In genomic region chrY:19268376-19268775, GRCh38 we compare ENCODE assay signal across 16 cellular contexts.
DNase-seq lines count a peak whose midpoint lies in the region; ATAC-seq, FAIRE-seq and TF ChIP-seq lines count a peak whose summit lies in the region.
"Had no signal": no experiment of that assay in that cellular context is flagged by ENCODE, and none has a peak within 500 bp of the region (broad histone marks: within the 10 kb centered on the region; RNA-seq: fewer than 3 reads in every experiment).

No MANE protein-coding gene starts in this region.

- no peak overlapping the region for H3K27ac ChIP-seq in A549
- H3K27ac ChIP-seq: HL-60 had no signal

- H3K4me3 ChIP-seq in A549, result no peak overlapping the region
- no peak overlapping the region for H3K4me3 ChIP-seq in bronchial epithelial cell (ENCODE audit: low read depth, low read length)

- 0 out of 3 replicates have a peak overlapping the region, but pooled peaks have one; percentile 5 for H3K4me2 ChIP-seq in A549

- WGBS in A549 (ENCODE audit: missing lambda C conversion rate), result 67% methylated on average over 1 of the region's 1 CpG

- POLR2A ChIA-PET in A549 (lab: Yijun Ruan, JAX), result no interaction called here

- H3K4me1 ChIP-seq in A549, result peaks cover 9% of the 10 kb centered on the region; the same call in 1 of the 3 replicates

- TF ChIP-seq POLR2A in A549 (IDR thresholded peaks at IDR 0.05; ENCODE audit: low read length), result no peak

- FAIRE-seq in A549 (lab: Jason Lieb, UNC), result no peak
- no peak for FAIRE-seq in bronchial epithelial cell (lab: Jason Lieb, UNC)
- FAIRE-seq: D721Med, H54 had no signal

- no peak for TF ChIP-seq RAD21 in A549 (conservative IDR thresholded peaks at IDR 0.05 in 1 of 2, IDR thresholded peaks at IDR 0.05 in 1 of 2)

- no peaks in the 10 kb centered on the region for H3K36me3 ChIP-seq in bronchial epithelial cell (ENCODE audit: control insufficient read depth, insufficient read depth, low read length)

- H3K27me3 ChIP-seq in bronchial epithelial cell (ENCODE audit: control insufficient read depth, insufficient read depth, low read length), result no peaks in the 10 kb centered on the region

- H3K9me3 ChIP-seq in A549, result no peaks in the 10 kb centered on the region

- CTCF ChIA-PET in A549 (lab: Yijun Ruan, JAX), result no interaction called here

- TF ChIP-seq CTCF in A549 (IDR thresholded peaks at IDR 0.05) (no peak), bronchial epithelial cell (IDR thresholded peaks at IDR 0.05; ENCODE audit: insufficient read depth, low read length, severe bottlenecking) (no peak)

- no peak for ATAC-seq in A549
- ATAC-seq in HG03354 (IDR thresholded peaks at IDR 0.05; ENCODE audit: poor library complexity, severe bottlenecking, unreplicated experiment), result no peak
- ATAC-seq: HCT116 had no signal

- in situ Hi-C loops in G401 (cut with HindIII; ENCODE audit: low sequenced_read_pairs), result no loop called here

- no peak for TF ChIP-seq EP300 in A549 (IDR thresholded peaks at IDR 0.05)

- DNase-seq in A549 (ENCODE audit: low read depth in 1 of 2, low spot score in 1 of 2) (peak in 1 of 2 experiments; percentile 29), M059J (ENCODE audit: low read depth) (peak; percentile 12), bronchial epithelial cell (ENCODE audit: low read depth) (peak; percentile 91), foreskin melanocyte (peak; percentile 84), G401 (ENCODE audit: low spot score) (no peak)
- DNase-seq in activated CD8-positive, alpha-beta memory T cell treated with anti-CD3 and anti-CD28 coated beads for 24 hours, result no peak
- no peak for DNase-seq in stimulated activated CD4-positive, alpha-beta T cell treated with anti-CD3 and anti-CD28 coated beads, Interleukin-12 subunit alpha, Interleukin-12 subunit beta, amount 100 ng/mL, for 4 hours
- DNase-seq: C1 segment of cervical spinal cord; CD4-positive, alpha-beta memory T cell; DND-41; GF-D8 had no signal

TF ChIP-seq in A549, 52 proteins besides CTCF, POLR2A, EP300 and RAD21:
- TF ChIP-seq TP53 (CRISPR knock-in tag; IDR thresholded peaks at IDR 0.05) (no peak), E2F6 (IDR thresholded peaks at IDR 0.05; ENCODE audit: borderline replicate concordance, low read depth) (no peak), ATOH8 (CRISPR knock-in tag; IDR thresholded peaks at IDR 0.05; ENCODE audit: low read depth) (no peak), ZSCAN20 (CRISPR knock-in tag; IDR thresholded peaks at IDR 0.05) (no peak), NR3C1 (IDR thresholded peaks at IDR 0.05) (no peak), REST (IDR thresholded peaks at IDR 0.05) (no peak), PHF8 (IDR thresholded peaks at IDR 0.05; ENCODE audit: borderline replicate concordance, low read depth) (no peak), HDAC2 (IDR thresholded peaks at IDR 0.05) (no peak), ELK1 (IDR thresholded peaks at IDR 0.05; ENCODE audit: low read depth, low read length) (no peak), ESRRA (IDR thresholded peaks at IDR 0.05; ENCODE audit: borderline replicate concordance, low read length) (no peak), BCL3 (IDR thresholded peaks at IDR 0.05) (no peak), HMGXB4 (CRISPR knock-in tag; IDR thresholded peaks at IDR 0.05; ENCODE audit: borderline replicate concordance) (no peak), FOXS1 (CRISPR knock-in tag; IDR thresholded peaks at IDR 0.05) (no peak), HOXB13 (CRISPR knock-in tag; IDR thresholded peaks at IDR 0.05; ENCODE audit: low read depth) (no peak), MAZ (IDR thresholded peaks at IDR 0.05; ENCODE audit: borderline replicate concordance, low read depth, low read length) (no peak), RFX5 (IDR thresholded peaks at IDR 0.05) (no peak), EHF (CRISPR knock-in tag; IDR thresholded peaks at IDR 0.05) (no peak)
TF ChIP-seq in A549: peak in this region for 0.

Comparison
In these comparisons a context has a peak if more than half of its experiments do, and no peak if none do; other contexts are left out.
1. DNase-seq: peak in M059J (single experiment), bronchial epithelial cell (single experiment) and foreskin melanocyte (single experiment); none in activated CD8-positive, alpha-beta memory T cell treated with anti-CD3 and anti-CD28 coated beads for 24 hours (single experiment), stimulated activated CD4-positive, alpha-beta T cell treated with anti-CD3 and anti-CD28 coated beads, Interleukin-12 subunit alpha, Interleukin-12 subunit beta, amount 100 ng/mL, for 4 hours (single experiment) and G401 (single experiment).